ENCODE assay signal across 14 cellular contexts in genomic region chr3:139357899-139358298, GRCh38. TPM values are rescaled to one million over a fixed set of nuclear protein-coding genes. Genes with fewer than 3 reads are reported as not detected.
A peak's percentile ranks its signal among the peaks of the same experiment; 100 is the strongest.
DNase-seq lines count a peak whose midpoint lies in the region; ATAC-seq and TF ChIP-seq lines count a peak whose summit lies in the region.
"Had no signal": no experiment of that assay in that cellular context is flagged by ENCODE, and none has a peak within 500 bp of the region (broad histone marks: within the 10 kb centered on the region; RNA-seq: fewer than 3 reads in every experiment).

No MANE protein-coding gene starts in this region.

- no peaks in the 10 kb centered on the region for H3K9me3 Mint-ChIP-seq in activated CD4-positive, alpha-beta T cell treated with anti-CD3 and anti-CD28 coated beads, Interleukin-2, amount 10 ng/mL, durations not matched to agents 7 days and 5 days
- no peaks in the 10 kb centered on the region for H3K9me3 Mint-ChIP-seq in naive thymus-derived CD8-positive, alpha-beta T cell

- no peak overlapping the region for H3K27ac Mint-ChIP-seq in activated CD4-positive, alpha-beta T cell treated with anti-CD3 and anti-CD28 coated beads, Interleukin-2, amount 10 ng/mL, durations not matched to agents 7 days and 5 days
- peak overlapping the region in 7 of 10 donors; percentile 2 to 57 (median 27) for H3K27ac Mint-ChIP-seq in naive thymus-derived CD8-positive, alpha-beta T cell

- no peaks in the 10 kb centered on the region for H3K4me1 ChIP-seq in gastrocnemius medialis
- H3K4me1 ChIP-seq: SJCRH30 had no signal

- H3K9me3 ChIP-seq in gastrocnemius medialis = no peaks in the 10 kb centered on the region
- H3K9me3 ChIP-seq: SJCRH30 had no signal

- H3K4me1 Mint-ChIP-seq in activated CD4-positive, alpha-beta T cell treated with anti-CD3 and anti-CD28 coated beads, Interleukin-2, amount 10 ng/mL, durations not matched to agents 7 days and 5 days = peaks cover 19% of the 10 kb centered on the region
- H3K4me1 Mint-ChIP-seq in naive thymus-derived CD8-positive, alpha-beta T cell = peaks cover 0 to 9% (median 4%) of the 10 kb centered on the region in 4 donors

- peak; percentile 61 for ATAC-seq in GM21360 (IDR thresholded peaks at IDR 0.05; ENCODE audit: unreplicated experiment)
- peak; percentile 76 for ATAC-seq in HG03045 (IDR thresholded peaks at IDR 0.05; ENCODE audit: unreplicated experiment)
- ATAC-seq in naive thymus-derived CD8-positive, alpha-beta T cell = no peak
- no peak for ATAC-seq in gastrocnemius medialis
- ATAC-seq in GM21367 (IDR thresholded peaks at IDR 0.05; ENCODE audit: unreplicated experiment) = no peak

- in situ Hi-C loops in gastrocnemius medialis (cut with MboI; ENCODE audit: low sequenced_read_pairs in 4 of 4) = no loop called here

- no peak overlapping the region for H3K4me3 Mint-ChIP-seq in activated CD4-positive, alpha-beta T cell treated with anti-CD3 and anti-CD28 coated beads, Interleukin-2, amount 10 ng/mL, durations not matched to agents 7 days and 5 days
- no peak overlapping the region for H3K4me3 Mint-ChIP-seq in naive thymus-derived CD8-positive, alpha-beta T cell

- intact Hi-C loops in gastrocnemius medialis (cut with DNase I; ENCODE audit: low total_unique reads) = no loop called here
- intact Hi-C loops in posterior cingulate gyrus (cut with DNase I) = no loop called here

- H3K27me3 Mint-ChIP-seq in activated CD4-positive, alpha-beta T cell treated with anti-CD3 and anti-CD28 coated beads, Interleukin-2, amount 10 ng/mL, durations not matched to agents 7 days and 5 days = no peaks in the 10 kb centered on the region
- no peaks in the 10 kb centered on the region for H3K27me3 Mint-ChIP-seq in naive thymus-derived CD8-positive, alpha-beta T cell

- CTCF ChIA-PET in activated CD4-positive, alpha-beta T cell treated with anti-CD3 and anti-CD28 coated beads, Interleukin-2, amount 10 ng/mL, durations not matched to agents 7 days and 5 days (lab: Charles Lee) = no interaction called here

- no peak overlapping the region for H3K27ac ChIP-seq in gastrocnemius medialis
- H3K27ac ChIP-seq: SJCRH30 had no signal

- TF ChIP-seq POLR2A in gastrocnemius medialis (IDR thresholded peaks at IDR 0.05) = no peak

- POLR2A ChIA-PET in activated CD4-positive, alpha-beta T cell treated with anti-CD3 and anti-CD28 coated beads, Interleukin-2, amount 10 ng/mL, durations not matched to agents 7 days and 5 days (lab: Charles Lee) = no interaction called here
- POLR2A ChIA-PET in naive thymus-derived CD8-positive, alpha-beta T cell (lab: Charles Lee) = no interaction called here

- peak; percentile 21 for DNase-seq in activated CD4-positive, alpha-beta T cell treated with anti-CD3 and anti-CD28 coated beads for 48 hours
- DNase-seq in activated CD4-positive, alpha-beta T cell treated with anti-CD3 and anti-CD28 coated beads, Interleukin-2, amount 10 ng/mL, durations not matched to agents 7 days and 5 days = no peak
- DNase-seq in naive thymus-derived CD8-positive, alpha-beta T cell = no peak
- DNase-seq in gastrocnemius medialis = no peak
- DNase-seq in posterior cingulate gyrus = no peak
- DNase-seq: 8988T; activated gamma-delta T cell; caudate nucleus; NK-92 treated with Interleukin-12 subunit alpha and Interleukin-12 subunit beta, amount 100 ng/mL, for 24 hours; SJCRH30; WERI-Rb-1 had no signal

- no peak for TF ChIP-seq CTCF in gastrocnemius medialis (IDR thresholded peaks at IDR 0.05 in 4 of 5, conservative IDR thresholded peaks at IDR 0.05 in 1 of 5)

- H3K36me3 Mint-ChIP-seq in activated CD4-positive, alpha-beta T cell treated with anti-CD3 and anti-CD28 coated beads, Interleukin-2, amount 10 ng/mL, durations not matched to agents 7 days and 5 days (ENCODE audit: low read depth) = peaks cover 71% of the 10 kb centered on the region
- H3K36me3 Mint-ChIP-seq in naive thymus-derived CD8-positive, alpha-beta T cell = peaks cover 0 to 92% (median 9%) of the 10 kb centered on the region in 3 donors

- H3K4me3 ChIP-seq in gastrocnemius medialis = no peak overlapping the region
- H3K4me3 ChIP-seq: SJCRH30 had no signal

- H3K36me3 ChIP-seq in gastrocnemius medialis = peaks cover 3 to 96% of the 10 kb centered on the region in 2 donors

- H3K27me3 ChIP-seq in gastrocnemius medialis = no peaks in the 10 kb centered on the region
- H3K27me3 ChIP-seq: SJCRH30 had no signal

RNA-seq across cellular contexts. Expression of gene MRPS22, which starts 14.1 kb away (rescaled TPM):
- 10 to 100 TPM; 36.2 to 41.8 TPM for total RNA-seq in activated CD4-positive, alpha-beta T cell treated with anti-CD3 and anti-CD28 coated beads, Interleukin-2, amount 10 ng/mL, durations not matched to agents 7 days and 5 days
- total RNA-seq in naive thymus-derived CD8-positive, alpha-beta T cell = 10 to 100 TPM; 37.2 to 41.2 TPM
- 10 to 100 TPM; 33.6 to 43.8 (median 42.1) TPM for polyA plus RNA-seq in naive thymus-derived CD8-positive, alpha-beta T cell
- 100 to 1,000 TPM in 3 of 4 donors, 10 to 100 TPM in 1; 96.4 to 140 (median 116) TPM for total RNA-seq in gastrocnemius medialis

RNA-seq across cellular contexts. Expression of gene COPB2, which starts 31.5 kb away (rescaled TPM):
- total RNA-seq in activated CD4-positive, alpha-beta T cell treated with anti-CD3 and anti-CD28 coated beads, Interleukin-2, amount 10 ng/mL, durations not matched to agents 7 days and 5 days = 100 to 1,000 TPM in 1 of 2 experiments, 10 to 100 TPM in 1; 92.2 to 101 TPM
- total RNA-seq in naive thymus-derived CD8-positive, alpha-beta T cell = 10 to 100 TPM; 62.9 to 66.1 TPM
- 10 to 100 TPM; 40.3 to 65.2 (median 42.7) TPM for polyA plus RNA-seq in naive thymus-derived CD8-positive, alpha-beta T cell
- 10 to 100 TPM; 38.9 to 43.4 (median 42.1) TPM for total RNA-seq in gastrocnemius medialis

Comparison
In these comparisons a context has a peak if more than half of its experiments do, and no peak if none do; other contexts are left out.
1. ATAC-seq: peak in GM21360 (single experiment) and HG03045 (single experiment); none in naive thymus-derived CD8-positive, alpha-beta T cell (0 of 2), gastrocnemius medialis (0 of 2) and GM21367 (single experiment).